Comparison of ENCODE assay signal across 20 cellular contexts in genomic region chr1:174818951-174819350, GRCh38.
A peak's percentile ranks its signal among the peaks of the same experiment; 100 is the strongest.
DNase-seq lines count a peak whose midpoint lies in the region; ATAC-seq lines count a peak whose summit lies in the region.
"Had no signal": no experiment of that assay in that cellular context is flagged by ENCODE, and none has a peak within 500 bp of the region (broad histone marks: within the 10 kb centered on the region; RNA-seq: fewer than 3 reads in every experiment).

No MANE protein-coding gene starts in this region.

- no peak overlapping the region for H3K27ac Mint-ChIP-seq in activated CD4-positive, alpha-beta memory T cell treated with anti-CD3 and anti-CD28 coated beads for 36 hours
- no peak overlapping the region for H3K27ac Mint-ChIP-seq in activated CD4-positive, alpha-beta memory T cell treated with anti-CD3 and anti-CD28 coated beads, Interleukin-2, amount 10 ng/mL, durations not matched to agents 7 days and 5 days
- H3K27ac Mint-ChIP-seq: neural progenitor cell had no signal

- POLR2A ChIA-PET in activated CD4-positive, alpha-beta memory T cell treated with anti-CD3 and anti-CD28 coated beads for 36 hours (lab: Charles Lee): interaction anchor here (1.1 kb wide), 1 partner anchor 19 kb away, joined by 6 read pairs; no protein-coding TSS in a partner anchor
- POLR2A ChIA-PET in activated CD4-positive, alpha-beta memory T cell treated with anti-CD3 and anti-CD28 coated beads, Interleukin-2, amount 10 ng/mL, durations not matched to agents 7 days and 5 days (lab: Charles Lee): no interaction called here

- H3K36me3 Mint-ChIP-seq in activated CD4-positive, alpha-beta memory T cell treated with anti-CD3 and anti-CD28 coated beads for 36 hours: peaks cover 4% of the 10 kb centered on the region
- peaks cover 23% of the 10 kb centered on the region for H3K36me3 Mint-ChIP-seq in activated CD4-positive, alpha-beta memory T cell treated with anti-CD3 and anti-CD28 coated beads, Interleukin-2, amount 10 ng/mL, durations not matched to agents 7 days and 5 days (ENCODE audit: low read depth)

- CTCF ChIA-PET in activated CD4-positive, alpha-beta memory T cell treated with anti-CD3 and anti-CD28 coated beads for 36 hours (lab: Charles Lee): interaction anchor here (0.6 to 1.0 kb wide), 2 partner anchors 55 to 164 kb away, joined by 4 read pairs; no protein-coding TSS in a partner anchor
- CTCF ChIA-PET in activated CD4-positive, alpha-beta memory T cell treated with anti-CD3 and anti-CD28 coated beads, Interleukin-2, amount 10 ng/mL, durations not matched to agents 7 days and 5 days (lab: Charles Lee): interaction anchor here (0.9 kb wide), 1 partner anchor 19 kb away, joined by 4 read pairs; no protein-coding TSS in a partner anchor

- peaks cover 29% of the 10 kb centered on the region for H3K4me1 Mint-ChIP-seq in activated CD4-positive, alpha-beta memory T cell treated with anti-CD3 and anti-CD28 coated beads for 36 hours (ENCODE audit: low read depth)
- H3K4me1 Mint-ChIP-seq in activated CD4-positive, alpha-beta memory T cell treated with anti-CD3 and anti-CD28 coated beads, Interleukin-2, amount 10 ng/mL, durations not matched to agents 7 days and 5 days: peaks cover 26% of the 10 kb centered on the region

- ATAC-seq in HG03432 (IDR thresholded peaks at IDR 0.05; ENCODE audit: unreplicated experiment): no peak
- ATAC-seq: A549, HepG2 had no signal

- no peak overlapping the region for H3K4me3 Mint-ChIP-seq in activated CD4-positive, alpha-beta memory T cell treated with anti-CD3 and anti-CD28 coated beads for 36 hours
- H3K4me3 Mint-ChIP-seq in activated CD4-positive, alpha-beta memory T cell treated with anti-CD3 and anti-CD28 coated beads, Interleukin-2, amount 10 ng/mL, durations not matched to agents 7 days and 5 days: no peak overlapping the region
- H3K4me3 Mint-ChIP-seq: activated T-helper 1 cell treated with anti-CD3 and anti-CD28 coated beads, Interleukin-12 subunit alpha, Interleukin-12 subunit beta, Interleukin-2, Interleukin-4 antibody, amounts not matched to agents 30 ng/mL and 10 ng/mL and 1 ng/mL, durations not matched to agents 14 hours and 24 hours and 36 hours; CD4-positive, alpha-beta memory T cell; neural progenitor cell had no signal

- intact Hi-C loops in activated CD4-positive, alpha-beta memory T cell treated with anti-CD3 and anti-CD28 coated beads for 36 hours (cut with micrococcal nuclease): loop anchor here (2.0 to 5.0 kb wide), 3 partner anchors 22 to 178 kb away; partner anchors contain the start of gene CACYBP

- peak; percentile 46 for DNase-seq in activated CD4-positive, alpha-beta memory T cell treated with anti-CD3 and anti-CD28 coated beads for 36 hours
- no peak for DNase-seq in activated CD4-positive, alpha-beta memory T cell treated with anti-CD3 and anti-CD28 coated beads, Interleukin-2, amount 10 ng/mL, durations not matched to agents 7 days and 5 days
- DNase-seq in HS-5 (ENCODE audit: low read depth) (peak; percentile 52), SW 1271 (lab: John Stamatoyannopoulos, UW) (peak; percentile 1 to 2), kidney tubule cell (ENCODE audit: low spot score) (peak; percentile 92), GM19238 (ENCODE audit: insufficient read length, low spot score) (no peak), NCI-H2029 treated with DMSO at 0.1 percent for 48 hours (lab: John Stamatoyannopoulos, UW) (no peak)
- DNase-seq: aorta; CD4-positive, alpha-beta memory T cell; GDM1; mesendoderm; NCI-H1417; NCI-H446; stimulated activated naive CD4-positive, alpha-beta T cell treated with Interleukin-2 at 50 U/mL for 16 hours; T-helper 2 cell had no signal

- H3K9me3 Mint-ChIP-seq in activated CD4-positive, alpha-beta memory T cell treated with anti-CD3 and anti-CD28 coated beads for 36 hours: no peaks in the 10 kb centered on the region
- peaks cover 2% of the 10 kb centered on the region for H3K9me3 Mint-ChIP-seq in activated CD4-positive, alpha-beta memory T cell treated with anti-CD3 and anti-CD28 coated beads, Interleukin-2, amount 10 ng/mL, durations not matched to agents 7 days and 5 days
- H3K9me3 Mint-ChIP-seq: activated T-helper 1 cell treated with anti-CD3 and anti-CD28 coated beads, Interleukin-12 subunit alpha, Interleukin-12 subunit beta, Interleukin-2, Interleukin-4 antibody, amounts not matched to agents 30 ng/mL and 10 ng/mL and 1 ng/mL, durations not matched to agents 14 hours and 24 hours and 36 hours; CD4-positive, alpha-beta memory T cell; neural progenitor cell had no signal

- no peaks in the 10 kb centered on the region for H3K27me3 Mint-ChIP-seq in activated CD4-positive, alpha-beta memory T cell treated with anti-CD3 and anti-CD28 coated beads for 36 hours
- H3K27me3 Mint-ChIP-seq in activated CD4-positive, alpha-beta memory T cell treated with anti-CD3 and anti-CD28 coated beads, Interleukin-2, amount 10 ng/mL, durations not matched to agents 7 days and 5 days: no peaks in the 10 kb centered on the region
- H3K27me3 Mint-ChIP-seq: CD4-positive, alpha-beta memory T cell had no signal

Comparison
In these comparisons a context has a peak if more than half of its experiments do, and no peak if none do; other contexts are left out.
1. DNase-seq: peak in activated CD4-positive, alpha-beta memory T cell treated with anti-CD3 and anti-CD28 coated beads for 36 hours (single experiment), HS-5 (single experiment), SW 1271 (2 of 2) and kidney tubule cell (single experiment); none in activated CD4-positive, alpha-beta memory T cell treated with anti-CD3 and anti-CD28 coated beads, Interleukin-2, amount 10 ng/mL, durations not matched to agents 7 days and 5 days (single experiment), GM19238 (single experiment) and NCI-H2029 treated with DMSO at 0.1 percent for 48 hours (single experiment).